30 cellular contexts compared by ENCODE assay signal in the genomic region with DNA sequence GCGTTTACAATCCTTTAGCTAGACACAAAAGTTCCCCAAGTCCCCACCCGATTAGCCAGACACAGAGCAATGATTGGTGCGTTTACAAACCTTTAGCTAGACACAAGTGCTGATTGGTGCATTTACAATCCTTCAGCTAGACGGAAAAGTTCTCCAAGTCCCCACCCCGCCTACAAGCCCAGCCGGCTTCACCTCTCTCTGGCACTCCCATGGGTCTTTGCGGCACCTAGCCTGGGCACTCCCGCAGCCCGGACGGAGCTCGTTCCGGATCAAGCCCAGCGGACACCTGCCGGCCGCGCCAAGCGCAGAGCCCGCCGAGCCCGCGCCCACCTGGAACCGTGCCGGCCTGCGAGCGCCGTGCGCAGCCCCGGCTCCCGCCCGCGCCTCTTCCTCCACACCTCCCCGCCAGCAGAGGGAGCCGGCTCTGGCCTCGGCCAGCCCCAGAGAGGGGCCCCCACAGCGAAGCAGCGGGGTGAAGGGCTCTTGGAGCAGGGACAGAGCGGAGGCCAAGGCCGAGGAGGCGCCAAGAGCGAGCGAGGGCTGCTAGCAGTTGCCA. TPM values are rescaled to one million over a fixed set of nuclear protein-coding genes. Genes with fewer than 3 reads are reported as not detected.
A peak's percentile ranks its signal among the peaks of the same experiment; 100 is the strongest.
DNase-seq lines count a peak whose midpoint lies in the region; ATAC-seq and TF ChIP-seq lines count a peak whose summit lies in the region.
"Had no signal": no experiment of that assay in that cellular context is flagged by ENCODE, and none has a peak within 500 bp of the region (broad histone marks: within the 10 kb centered on the region; RNA-seq: fewer than 3 reads in every experiment).

No MANE protein-coding gene starts in this region.

- H3K4me3 Mint-ChIP-seq in T-cell: no peak overlapping the region
- H3K4me3 Mint-ChIP-seq: brain had no signal

- no peaks in the 10 kb centered on the region for H3K36me3 Mint-ChIP-seq in T-cell
- H3K36me3 Mint-ChIP-seq: brain; CD4-positive, alpha-beta memory T cell had no signal

- TF ChIP-seq CTCF in RWPE2 (IDR thresholded peaks at IDR 0.05; ENCODE audit: poor library complexity, severe bottlenecking): peak; percentile 8

- H3K4me3 ChIP-seq in RWPE2 (ENCODE audit: severe bottlenecking): no peak overlapping the region
- H3K4me3 ChIP-seq: adrenal gland, left ventricle myocardium inferior, Peyer's patch, stomach had no signal

- no peak overlapping the region for H3K27ac Mint-ChIP-seq in T-cell
- H3K27ac Mint-ChIP-seq: brain; CD4-positive, alpha-beta memory T cell had no signal

- peaks cover 1 to 9% of the 10 kb centered on the region in 2 donors for H3K27me3 Mint-ChIP-seq in T-cell

- no peaks in the 10 kb centered on the region for H3K9me3 ChIP-seq in RWPE2 (ENCODE audit: severe bottlenecking)
- H3K9me3 ChIP-seq: adrenal gland, left ventricle myocardium inferior, Peyer's patch, stomach, tibial nerve had no signal

- DNase-seq in NCI-H1417 (lab: John Stamatoyannopoulos, UW) (peak in 2 of 3 experiments; percentile 12 to 13), NCI-H1417 treated with DMSO at 0.1 percent for 48 hours (lab: John Stamatoyannopoulos, UW) (no peak), Daoy (ENCODE audit: low read depth) (peak; percentile 21), RWPE2 (ENCODE audit: low spot score) (no peak), T-cell (no peak)
- DNase-seq: 8988T; activated CD8-positive, alpha-beta memory T cell treated with anti-CD3 and anti-CD28 coated beads for 24 hours; activated gamma-delta T cell; adrenal gland; CD4-positive, alpha-beta memory T cell; left ventricle myocardium inferior; mesendoderm; NCI-H146; NCI-H2107; NCI-H510A treated with DMSO at 0.1 percent for 48 hours; Peyer's patch; stomach; SW 1271 had no signal

- no peaks in the 10 kb centered on the region for H3K9me3 Mint-ChIP-seq in T-cell

- no peak for ATAC-seq in RWPE2 (ENCODE audit: low read depth)
- peak; percentile 37 for ATAC-seq in esophagus mucosa
- ATAC-seq in HG03039 (IDR thresholded peaks at IDR 0.05; ENCODE audit: unreplicated experiment): no peak
- ATAC-seq in T-cell (replicated peaks in 1 of 4): no peak
- ATAC-seq in GM18873 (IDR thresholded peaks at IDR 0.05; ENCODE audit: low FRiP score, unreplicated experiment): no peak
- ATAC-seq: activated CD4-positive, CD25-positive, alpha-beta regulatory T cell treated with anti-CD3 and anti-CD28 coated beads, Interleukin-2, amount 50 U/mL, for 24 hours had no signal

- H3K4me1 Mint-ChIP-seq in T-cell: peaks cover 7 to 14% (median 7%) of the 10 kb centered on the region in 3 donors
- H3K4me1 Mint-ChIP-seq: brain had no signal

- POLR2A ChIA-PET in T-cell (lab: Charles Lee): no interaction called here

- CTCF ChIA-PET in T-cell (lab: Charles Lee): interaction anchor here (0.6 to 2.2 kb wide), 6 partner anchors 10 to 1045 kb away, joined by 4 to 9 read pairs (median 6); no protein-coding TSS in a partner anchor

- no peak overlapping the region for H3K27ac ChIP-seq in RWPE2 (ENCODE audit: poor library complexity, severe bottlenecking)
- H3K27ac ChIP-seq: adrenal gland, KMS-11, left ventricle myocardium inferior, Peyer's patch, stomach, tibial nerve had no signal

- no peaks in the 10 kb centered on the region for H3K4me1 ChIP-seq in RWPE2 (ENCODE audit: insufficient read depth, poor library complexity, severe bottlenecking)
- H3K4me1 ChIP-seq: adrenal gland, Peyer's patch had no signal

- H3K27me3 ChIP-seq in RWPE2 (ENCODE audit: insufficient read depth, poor library complexity, severe bottlenecking): no peaks in the 10 kb centered on the region
- H3K27me3 ChIP-seq: adrenal gland, Peyer's patch, tibial nerve had no signal

- no peaks in the 10 kb centered on the region for H3K36me3 ChIP-seq in RWPE2 (ENCODE audit: low read depth)
- H3K36me3 ChIP-seq: adrenal gland, left ventricle myocardium inferior, Peyer's patch, stomach, tibial nerve had no signal

RNA-seq across cellular contexts. Expression of a gene that starts 50.0 kb away (rescaled TPM):
- total RNA-seq in Daoy (2014; rRNA removed; shearing (Covaris generic)): not detected in 2 replicates
- total RNA-seq in esophagus mucosa (not detected), T-cell (not detected)
- total RNA-seq: adrenal gland; CD4-positive, alpha-beta memory T cell; cerebellum; glomerular endothelial cell; left ventricle myocardium inferior; myocyte; omental fat pad; Peyer's patch; skeletal muscle tissue; stomach; tibial nerve had no signal

Comparison
In these comparisons a context has a peak if more than half of its experiments do, and no peak if none do; other contexts are left out.
1. DNase-seq: peak in NCI-H1417 (2 of 3) and Daoy (single experiment); none in NCI-H1417 treated with DMSO at 0.1 percent for 48 hours (single experiment), RWPE2 (single experiment) and T-cell (0 of 34).